9 cellular contexts compared by ENCODE assay signal in the genomic region with DNA sequence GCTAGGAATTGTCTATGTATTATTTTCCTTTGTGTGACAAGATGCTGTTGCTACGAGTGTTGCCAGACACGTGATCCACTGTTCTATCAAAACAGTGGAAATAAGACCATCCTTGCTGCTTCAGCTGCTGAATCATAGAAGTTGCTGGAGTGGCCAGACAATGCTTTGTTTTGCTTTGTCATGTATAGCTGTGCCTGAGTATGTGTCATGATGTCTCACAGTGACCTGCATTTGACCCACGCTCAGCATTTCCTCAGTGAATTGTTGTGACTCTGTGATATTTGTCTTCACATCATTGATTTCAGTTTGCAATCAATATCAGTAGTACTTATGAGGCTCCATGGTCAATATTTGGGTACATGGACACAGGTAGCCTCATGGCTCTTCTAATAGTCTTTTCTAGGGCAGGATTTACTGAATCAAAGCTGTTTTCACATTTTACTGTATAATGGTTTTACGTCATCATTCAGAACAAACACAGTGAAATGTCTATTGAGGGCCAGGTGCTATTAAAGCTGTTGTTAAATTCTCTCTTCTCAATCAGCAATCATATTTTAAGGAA.
DNase-seq lines count a peak whose midpoint lies in the region; ATAC-seq lines count a peak whose summit lies in the region.
"Had no signal": no experiment of that assay in that cellular context is flagged by ENCODE, and none has a peak within 500 bp of the region (broad histone marks: within the 10 kb centered on the region; RNA-seq: fewer than 3 reads in every experiment).

No MANE protein-coding gene starts in this region.

- H3K4me3 ChIP-seq in adipocyte (ENCODE audit: low read length): no peak overlapping the region

- peaks cover 20% of the 10 kb centered on the region for H3K4me1 ChIP-seq in adipocyte (ENCODE audit: control insufficient read depth, insufficient read depth, low read length)

- peaks cover 18% of the 10 kb centered on the region for H3K36me3 ChIP-seq in adipocyte (ENCODE audit: control insufficient read depth, insufficient read depth, low read length, severe bottlenecking)

- peak; percentile 89 for DNase-seq in ACHN
- DNase-seq in HK-2 (ENCODE audit: unreplicated experiment): peak; percentile 58
- peak; percentile 74 for DNase-seq in adipocyte (ENCODE audit: low read depth)
- peak; percentile 74 for DNase-seq in hepatic stellate cell (ENCODE audit: low spot score)
- DNase-seq in NOMO-1 treated with DMSO at 0.1 percent for 48 hours (lab: John Stamatoyannopoulos, UW; ENCODE audit: unreplicated experiment): no peak
- DNase-seq: activated CD4-positive, alpha-beta T cell treated with anti-CD3 and anti-CD28 coated beads, Interleukin-2, amount 50 U/mL, for 4 hours had no signal

- in situ Hi-C loops in ACHN (cut with HindIII; ENCODE audit: low pct_ligation_motif_present, low pct_unique_long_range_greater_than_20kb, low sequenced_read_pairs): no loop called here

- H3K27me3 ChIP-seq in adipocyte (replicated peaks; ENCODE audit: control insufficient read depth, insufficient read depth, low read length): no peaks in the 10 kb centered on the region

- no peak overlapping the region for H3K9ac ChIP-seq in adipocyte (ENCODE audit: low read length)

- ATAC-seq in GM18873 (IDR thresholded peaks at IDR 0.05; ENCODE audit: low FRiP score, unreplicated experiment) (no peak), GM19328 (IDR thresholded peaks at IDR 0.05; ENCODE audit: unreplicated experiment) (no peak), HG02678 (IDR thresholded peaks at IDR 0.05; ENCODE audit: unreplicated experiment) (no peak)

- no peaks in the 10 kb centered on the region for H3K9me3 ChIP-seq in adipocyte (ENCODE audit: control insufficient read depth, low read length)
